In genomic region chr7:67251986-67252558, GRCh38 we compare ENCODE assay signal across 20 cellular contexts.
"Had no signal": no experiment of that assay in that cellular context is flagged by ENCODE, and none has a peak within 500 bp of the region (broad histone marks: within the 10 kb centered on the region; RNA-seq: fewer than 3 reads in every experiment).

No MANE protein-coding gene starts in this region.

- DNase-seq: activated CD4-positive, alpha-beta T cell treated with anti-CD3 and anti-CD28 coated beads, Interleukin-2, amount 10 ng/mL, durations not matched to agents 24 days and 14 days; activated CD4-positive, CD25-positive, alpha-beta regulatory T cell; activated naive CD4-positive, alpha-beta T cell treated with anti-CD3 and anti-CD28 coated beads for 36 hours; activated naive CD8-positive, alpha-beta T cell treated with anti-CD3 and anti-CD28 coated beads, Interleukin-2, amount 50 U/mL, for 24 hours; hypothalamus; kidney glomerular epithelial cell; left ventricle myocardium superior; natural killer cell; sigmoid colon; stimulated activated CD4-positive, alpha-beta T cell treated with anti-CD3 and anti-CD28 coated beads, Interleukin-2, amount 100 ng/mL, for 24 hours; stomach; SW 1271; testis; upper lobe of right lung had no signal

- H3K4me1 ChIP-seq: prostate gland, sigmoid colon, stomach, testis, upper lobe of right lung had no signal

- ATAC-seq: activated naive CD8-positive, alpha-beta T cell treated with anti-CD3 and anti-CD28 coated beads, Interleukin-2, amount 50 U/mL, for 24 hours; esophagus mucosa; left ventricle myocardium superior; natural killer cell; upper lobe of right lung had no signal

- H3K36me3 Mint-ChIP-seq: natural killer cell had no signal

- H3K4me3 Mint-ChIP-seq: activated CD4-positive, alpha-beta T cell treated with anti-CD3 and anti-CD28 coated beads, Interleukin-2, amount 10 ng/mL, durations not matched to agents 24 days and 14 days; activated naive CD4-positive, alpha-beta T cell treated with anti-CD3 and anti-CD28 coated beads for 36 hours; activated naive CD8-positive, alpha-beta T cell treated with anti-CD3 and anti-CD28 coated beads, Interleukin-2, amount 50 U/mL, for 24 hours; memory B cell; natural killer cell had no signal

- FAIRE-seq: astrocyte, bronchial epithelial cell, TTC549 had no signal

- H3K4me1 Mint-ChIP-seq: activated CD4-positive, alpha-beta T cell treated with anti-CD3 and anti-CD28 coated beads, Interleukin-2, amount 10 ng/mL, durations not matched to agents 24 days and 14 days; memory B cell; natural killer cell had no signal

- H3K4me3 ChIP-seq: prostate gland, sigmoid colon, stomach, testis, upper lobe of right lung had no signal

- H3K27ac Mint-ChIP-seq: activated CD4-positive, alpha-beta T cell treated with anti-CD3 and anti-CD28 coated beads, Interleukin-2, amount 10 ng/mL, durations not matched to agents 24 days and 14 days; activated naive CD4-positive, alpha-beta T cell treated with anti-CD3 and anti-CD28 coated beads for 36 hours; activated naive CD8-positive, alpha-beta T cell treated with anti-CD3 and anti-CD28 coated beads, Interleukin-2, amount 50 U/mL, for 24 hours; memory B cell; natural killer cell had no signal

- H3K27me3 Mint-ChIP-seq: activated CD4-positive, alpha-beta T cell treated with anti-CD3 and anti-CD28 coated beads, Interleukin-2, amount 10 ng/mL, durations not matched to agents 24 days and 14 days; activated naive CD8-positive, alpha-beta T cell treated with anti-CD3 and anti-CD28 coated beads, Interleukin-2, amount 50 U/mL, for 24 hours; memory B cell had no signal

- H3K9me3 ChIP-seq: prostate gland, testis had no signal

- H3K27ac ChIP-seq: prostate gland, sigmoid colon, stomach, testis, upper lobe of right lung had no signal

- H3K27me3 ChIP-seq: sigmoid colon, stomach, testis, upper lobe of right lung had no signal

- H3K36me3 ChIP-seq: prostate gland, upper lobe of right lung had no signal
